In genomic region chr4:33696066-33696465, GRCh38 we compare ENCODE assay signal across 13 cellular contexts.
A peak's percentile ranks its signal among the peaks of the same experiment; 100 is the strongest.
DNase-seq lines count a peak whose midpoint lies in the region; ATAC-seq and TF ChIP-seq lines count a peak whose summit lies in the region.
"Had no signal": no experiment of that assay in that cellular context is flagged by ENCODE, and none has a peak within 500 bp of the region (broad histone marks: within the 10 kb centered on the region; RNA-seq: fewer than 3 reads in every experiment).

No MANE protein-coding gene starts in this region.

- H3K27me3 Mint-ChIP-seq in osteocyte (ENCODE audit: unreplicated experiment): no peaks in the 10 kb centered on the region

- no peak for TF ChIP-seq CTCF in fibroblast of mammary gland (conservative IDR thresholded peaks at IDR 0.05; ENCODE audit: control insufficient read depth, insufficient read depth, low read depth, low read length)
- no peak for TF ChIP-seq CTCF in osteocyte (IDR thresholded peaks at IDR 0.05)

- peaks cover 12% of the 10 kb centered on the region for H3K4me1 Mint-ChIP-seq in osteocyte (ENCODE audit: unreplicated experiment)

- H3K27ac Mint-ChIP-seq in osteocyte (ENCODE audit: unreplicated experiment): no peak overlapping the region

- H3K4me3 ChIP-seq in fibroblast of mammary gland (ENCODE audit: control insufficient read depth, low read depth, low read length): no peak overlapping the region
- H3K4me3 ChIP-seq in skeletal muscle cell (ENCODE audit: low read depth, low read length): no peak overlapping the region
- H3K4me3 ChIP-seq: BLaER1, K562 had no signal

- H3K36me3 Mint-ChIP-seq in osteocyte (ENCODE audit: unreplicated experiment): peaks cover 6% of the 10 kb centered on the region

- H3K4me3 Mint-ChIP-seq in osteocyte (ENCODE audit: unreplicated experiment): no peak overlapping the region

- ATAC-seq in GM19397 (IDR thresholded peaks at IDR 0.05; ENCODE audit: unreplicated experiment): no peak
- ATAC-seq: K562 had no signal

- DNase-seq in M059J (ENCODE audit: low read depth): peak; percentile 4
- DNase-seq in amniotic epithelial cell (ENCODE audit: low read depth): peak; percentile 71
- peak; percentile 34 for DNase-seq in fibroblast of mammary gland (ENCODE audit: low read depth)
- DNase-seq in skeletal muscle cell (ENCODE audit: low read depth): peak; percentile 34
- DNase-seq in central memory CD4-positive, alpha-beta T cell: no peak
- no peak for DNase-seq in osteocyte (ENCODE audit: extremely low spot score, unreplicated experiment)
- DNase-seq: NCI-H1105 treated with DMSO at 0.1 percent for 48 hours, NCI-H187 treated with DMSO at 0.1 percent for 48 hours, NCI-H2171, SHP77 treated with DMSO at 0.1 percent for 48 hours had no signal

- H3K9me3 Mint-ChIP-seq in osteocyte (ENCODE audit: unreplicated experiment): peaks cover 23% of the 10 kb centered on the region

Comparison
In these comparisons a context has a peak if more than half of its experiments do, and no peak if none do; other contexts are left out.
1. DNase-seq: peak in M059J (single experiment), amniotic epithelial cell (single experiment), fibroblast of mammary gland (single experiment) and skeletal muscle cell (single experiment); none in central memory CD4-positive, alpha-beta T cell (single experiment) and osteocyte (single experiment).